8 cellular contexts compared by ENCODE assay signal in genomic region chr19:37466277-37466797, GRCh38. TPM values are rescaled to one million over a fixed set of nuclear protein-coding genes. Genes with fewer than 3 reads are reported as not detected.
DNase-seq lines count a peak whose midpoint lies in the region; ATAC-seq, FAIRE-seq and TF ChIP-seq lines count a peak whose summit lies in the region.

No MANE protein-coding gene starts in this region.

- H3K4me3 ChIP-seq in heart left ventricle (peak overlapping the region; percentile 51 to 95 (median 81)), brain microvascular endothelial cell (ENCODE audit: low read depth, low read length) (peak overlapping the region; percentile 83), upper lobe of right lung (peak overlapping the region; percentile 84)

- intact Hi-C loops in heart left ventricle (cut with DNase I): loop anchor here in 7 of 10 donors (2.0 to 10.0 kb wide), 15 partner anchors 41 to 549 kb away; partner anchors contain the start of genes ZNF527 (in 5 of the 7), ZNF383 (in 2 of the 7), ZNF793 (in 2 of the 7) and ZFP30 (in 1 of the 7)
- intact Hi-C loops in left cardiac atrium (cut with DNase I): loop anchor here in 1 of 2 donors (5.0 kb wide), 1 partner anchor 94 kb away; the partner anchor contains the start of gene ZNF527
- intact Hi-C loops in upper lobe of right lung (cut with DNase I): no loop called here

- H3K27ac ChIP-seq in heart left ventricle (peak overlapping the region in 11 of 12 donors; percentile 88 to 99 (median 96)), brain microvascular endothelial cell (peak overlapping the region; percentile 85), upper lobe of right lung (peak overlapping the region; percentile 85)

- H3K4me1 ChIP-seq in heart left ventricle (peaks cover 0 to 32% (median 25%) of the 10 kb centered on the region in 12 donors), upper lobe of right lung (peaks cover 21% of the 10 kb centered on the region)

- DNase-seq in heart left ventricle (peak in 2 of 5 donors; percentile 4 to 25), left cardiac atrium (no peak), brain microvascular endothelial cell (no peak), memory B cell (ENCODE audit: low spot score in 2 of 2) (no peak), upper lobe of right lung (no peak), GF-D8 (lab: John Stamatoyannopoulos, UW) (no peak), NCI-H2227 (lab: John Stamatoyannopoulos, UW; ENCODE audit: unreplicated experiment) (no peak), urothelium cell line (ENCODE audit: low spot score) (no peak)

- H3K36me3 ChIP-seq in heart left ventricle: peaks cover 0 to 42% (median 27%) of the 10 kb centered on the region in 9 donors
- peaks cover 15% of the 10 kb centered on the region for H3K36me3 ChIP-seq in brain microvascular endothelial cell (replicated peaks)
- H3K36me3 ChIP-seq in upper lobe of right lung: peaks cover 6% of the 10 kb centered on the region

- no peak for FAIRE-seq in urothelium cell line (lab: Jason Lieb, UNC)

- peak overlapping the region; percentile 96 for H3K4me3 Mint-ChIP-seq in memory B cell

- 26 to 36% (median 30%) methylated on average over 25 of the region's 25 CpGs for WGBS in heart left ventricle, 4 donors

- peaks cover 0 to 42% (median under 1%) of the 10 kb centered on the region in 12 donors for H3K9me3 ChIP-seq in heart left ventricle
- peaks cover 21% of the 10 kb centered on the region for H3K9me3 ChIP-seq in upper lobe of right lung

- TF ChIP-seq POLR2A in heart left ventricle (IDR thresholded peaks at IDR 0.05): no peak

- H3K27me3 Mint-ChIP-seq in memory B cell: no peaks in the 10 kb centered on the region

- ATAC-seq in heart left ventricle (no peak), left cardiac atrium (no peak), memory B cell (ENCODE audit: low read depth) (no peak), upper lobe of right lung (no peak)

- peaks cover 14% of the 10 kb centered on the region for H3K36me3 Mint-ChIP-seq in memory B cell

- peaks cover 7% of the 10 kb centered on the region for H3K9me3 Mint-ChIP-seq in memory B cell

- peak overlapping the region; percentile 95 for H3K27ac Mint-ChIP-seq in memory B cell

- in situ Hi-C loops in brain microvascular endothelial cell (cut with HindIII; ENCODE audit: low pct_ligation_motif_present, low sequenced_read_pairs): no loop called here

- H3K4me1 Mint-ChIP-seq in memory B cell: peaks cover 23% of the 10 kb centered on the region

- no peaks in the 10 kb centered on the region for H3K27me3 ChIP-seq in heart left ventricle
- H3K27me3 ChIP-seq in brain microvascular endothelial cell (replicated peaks): no peaks in the 10 kb centered on the region
- H3K27me3 ChIP-seq in upper lobe of right lung: no peaks in the 10 kb centered on the region

- TF ChIP-seq CTCF in heart left ventricle (IDR thresholded peaks at IDR 0.05) (no peak), brain microvascular endothelial cell (IDR thresholded peaks at IDR 0.05; ENCODE audit: low read depth, low read length, missing control alignments) (no peak), upper lobe of right lung (IDR thresholded peaks at IDR 0.05) (no peak)

RNA-seq across cellular contexts. Expression of gene ZNF569, which starts 0.9 kb away (rescaled TPM):
- 1 to 10 TPM; 5.4 to 8.0 (median 6.1) TPM for total RNA-seq in heart left ventricle
- 1 to 10 TPM; 2.6 to 4.4 TPM for polyA plus RNA-seq in heart left ventricle
- 1 to 10 TPM; 6.1 to 6.8 TPM for total RNA-seq in left cardiac atrium
- 5.2 TPM for total RNA-seq in upper lobe of right lung

RNA-seq across cellular contexts. Expression of gene ZNF570, which starts 2.8 kb away (rescaled TPM):
- total RNA-seq in heart left ventricle (10 to 100 TPM in 1 of 9 donors, 1 to 10 TPM in 8; 5.3 to 11.4 (median 7.0) TPM), left cardiac atrium (1 to 10 TPM; 6.3 to 6.5 TPM), upper lobe of right lung (4.4 TPM)
- 1 to 10 TPM; 2.6 to 4.4 TPM for polyA plus RNA-seq in heart left ventricle

RNA-seq across cellular contexts. Expression of gene ZNF793, which starts 40.4 kb away (rescaled TPM):
- 1 to 10 TPM; 2.8 to 7.9 (median 6.2) TPM for total RNA-seq in heart left ventricle
- polyA plus RNA-seq in heart left ventricle: 1 to 10 TPM; 4.1 to 4.9 TPM
- total RNA-seq in left cardiac atrium: 1 to 10 TPM; 5.1 to 6.3 TPM
- 4.2 TPM for total RNA-seq in upper lobe of right lung
